Comparison of ENCODE assay signal across 9 cellular contexts in the genomic region with DNA sequence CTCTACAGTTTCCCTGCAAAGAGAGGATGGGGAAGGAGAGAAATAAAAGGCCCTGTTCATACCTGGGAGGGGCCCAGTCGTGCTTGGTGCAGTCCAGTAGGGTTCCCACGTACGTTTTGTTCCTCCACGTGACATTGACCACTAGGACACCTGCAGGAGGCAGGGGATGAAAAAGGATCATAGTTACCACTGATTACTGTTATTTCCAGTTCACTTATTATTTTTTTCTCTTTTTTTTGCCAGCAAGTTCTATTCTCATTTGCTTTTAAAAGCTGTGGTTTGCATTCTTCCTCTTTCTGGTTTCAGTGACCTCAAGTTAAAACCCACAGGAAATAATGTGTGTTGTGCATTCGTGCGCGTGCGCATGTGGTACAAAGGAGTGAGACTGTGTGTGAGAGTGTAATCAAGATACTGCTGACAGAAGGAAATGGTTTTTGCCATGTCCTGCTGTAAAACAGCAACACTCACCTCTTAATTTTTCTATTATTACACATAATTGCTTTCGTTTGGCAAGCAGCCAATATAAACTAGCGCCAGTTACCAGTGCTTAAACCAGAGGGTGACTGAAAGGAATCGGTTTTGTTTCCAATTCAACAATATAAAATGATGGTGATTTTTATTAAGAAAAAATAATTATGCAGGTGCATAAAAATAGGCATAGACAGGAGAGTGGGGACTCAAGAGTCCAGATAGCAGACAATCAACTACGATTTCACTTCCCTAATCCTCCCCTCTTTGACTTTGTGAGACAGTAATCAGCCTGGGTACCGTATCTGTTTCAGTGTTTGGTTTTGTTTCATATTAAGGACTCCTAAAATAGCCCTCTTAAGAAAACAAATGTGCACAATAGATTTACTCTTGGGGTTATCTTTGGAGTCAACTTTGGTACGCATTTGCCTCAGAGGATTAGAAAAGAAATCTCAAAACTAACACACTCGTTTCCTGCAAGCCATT.
A peak's percentile ranks its signal among the peaks of the same experiment; 100 is the strongest.
DNase-seq lines count a peak whose midpoint lies in the region; ATAC-seq and TF ChIP-seq lines count a peak whose summit lies in the region.
"Had no signal": no experiment of that assay in that cellular context is flagged by ENCODE, and none has a peak within 500 bp of the region (broad histone marks: within the 10 kb centered on the region; RNA-seq: fewer than 3 reads in every experiment).

No MANE protein-coding gene starts in this region.

- H3K36me3 Mint-ChIP-seq in T-helper 1 cell treated with Interleukin-12 subunit alpha and Interleukin-12 subunit beta and Interleukin-4 antibody, amounts not matched to agents 30 μg/mL and 1 μg/mL, for 36 hours (ENCODE audit: low read depth), result peaks cover 2% of the 10 kb centered on the region

- H3K79me2 ChIP-seq in hepatocyte, result peaks cover 50% of the 10 kb centered on the region

- no peaks in the 10 kb centered on the region for H3K36me3 ChIP-seq in hepatocyte (replicated peaks; ENCODE audit: insufficient read depth, low read depth)

- in situ Hi-C loops in astrocyte of the cerebellum (cut with HindIII; ENCODE audit: low sequenced_read_pairs), result no loop called here

- H3K27me3 ChIP-seq in hepatocyte, result no peaks in the 10 kb centered on the region
- H3K27me3 ChIP-seq: foreskin keratinocyte had no signal

- H3K9me3 Mint-ChIP-seq in T-helper 1 cell treated with Interleukin-12 subunit alpha and Interleukin-12 subunit beta and Interleukin-4 antibody, amounts not matched to agents 30 μg/mL and 1 μg/mL, for 36 hours, result peaks cover 8% of the 10 kb centered on the region

- peak overlapping the region; percentile 93 for H3K27ac Mint-ChIP-seq in T-helper 1 cell treated with Interleukin-12 subunit alpha and Interleukin-12 subunit beta and Interleukin-4 antibody, amounts not matched to agents 30 μg/mL and 1 μg/mL, for 36 hours

- H2AFZ ChIP-seq in hepatocyte, result no peak overlapping the region

- H3K4me3 ChIP-seq in astrocyte of the cerebellum (ENCODE audit: low read depth, low read length) (no peak overlapping the region), hepatocyte (no peak overlapping the region)

- DNase-seq in NCI-H128 (lab: John Stamatoyannopoulos, UW; ENCODE audit: unreplicated experiment) (peak; percentile 37), astrocyte of the cerebellum (ENCODE audit: low read depth) (peak; percentile 97), hepatocyte (ENCODE audit: low spot score) (peak; percentile 48), middle frontal gyrus (ENCODE audit: extremely low spot score, low spot score) (no peak)
- peak; percentile 65 for DNase-seq in stimulated activated CD4-positive, alpha-beta T cell treated with anti-CD3 and anti-CD28 coated beads, Interleukin-1b, Interleukin-23, amount 100 ng/mL, for 48 hours

- no peaks in the 10 kb centered on the region for H4K20me1 ChIP-seq in hepatocyte (ENCODE audit: insufficient read depth, poor library complexity, severe bottlenecking)

- H3K27ac ChIP-seq in hepatocyte, result peak overlapping the region; percentile 81
- H3K27ac ChIP-seq: foreskin keratinocyte had no signal

- H3K4me1 ChIP-seq in hepatocyte (ENCODE audit: insufficient read depth), result peaks cover 59% of the 10 kb centered on the region

- H3K4me2 ChIP-seq in hepatocyte, result peak overlapping the region; percentile 87

- WGBS in hepatocyte (ENCODE audit: low lambda C conversion rate, missing lambda C conversion rate), result 36% methylated on average over 15 of the region's 15 CpGs

- TF ChIP-seq CTCF in GM12873 (IDR thresholded peaks at IDR 0.05; ENCODE audit: insufficient read depth, low read depth, low read length, missing control alignments) (peak; percentile 1), astrocyte of the cerebellum (IDR thresholded peaks at IDR 0.05; ENCODE audit: low read depth, low read length, missing control alignments) (no peak), hepatocyte (IDR thresholded peaks at IDR 0.05; ENCODE audit: poor library complexity) (no peak)

- ATAC-seq in HG02623 (IDR thresholded peaks at IDR 0.05; ENCODE audit: unreplicated experiment), result peak; percentile 71
- ATAC-seq: foreskin keratinocyte had no signal

- H3K27me3 Mint-ChIP-seq in T-helper 1 cell treated with Interleukin-12 subunit alpha and Interleukin-12 subunit beta and Interleukin-4 antibody, amounts not matched to agents 30 μg/mL and 1 μg/mL, for 36 hours (ENCODE audit: low read depth), result peaks cover 37% of the 10 kb centered on the region

- H3K9me2 ChIP-seq in hepatocyte (replicated peaks; ENCODE audit: insufficient read depth), result no peaks in the 10 kb centered on the region

- peak overlapping the region; percentile 56 for H3K4me3 Mint-ChIP-seq in T-helper 1 cell treated with Interleukin-12 subunit alpha and Interleukin-12 subunit beta and Interleukin-4 antibody, amounts not matched to agents 30 μg/mL and 1 μg/mL, for 36 hours

- H3K9me3 ChIP-seq in hepatocyte (ENCODE audit: low read depth), result no peaks in the 10 kb centered on the region

- peaks cover 19% of the 10 kb centered on the region for H3K4me1 Mint-ChIP-seq in T-helper 1 cell treated with Interleukin-12 subunit alpha and Interleukin-12 subunit beta and Interleukin-4 antibody, amounts not matched to agents 30 μg/mL and 1 μg/mL, for 36 hours (ENCODE audit: low read depth)
